In the genomic region with DNA sequence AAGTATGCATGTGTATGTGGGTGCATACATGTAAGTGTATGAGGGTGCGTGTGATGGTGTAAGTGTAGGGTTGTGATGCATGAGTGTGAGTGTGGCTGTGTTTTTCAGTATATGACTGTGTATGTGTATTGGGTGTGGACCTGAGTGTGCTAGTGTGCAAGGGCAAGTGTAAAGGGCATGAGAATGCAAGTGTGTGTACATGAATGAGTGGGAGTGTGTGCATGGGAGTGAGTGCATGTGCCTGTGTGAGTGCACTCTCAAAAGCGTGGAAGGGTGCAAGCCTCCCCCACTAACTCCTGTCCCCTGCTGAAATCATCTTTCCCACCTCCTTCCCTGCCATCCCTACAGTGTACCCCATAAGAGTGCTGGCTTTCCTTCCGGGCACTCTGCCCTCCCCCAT, we compare ENCODE assay signal across 1 cellular context.
TF ChIP-seq lines count a peak whose summit lies in the region.

No MANE protein-coding gene starts in this region.

TF ChIP-seq in H1, 55 proteins besides CTCF, POLR2A, EP300 and RAD21:
- no peak for TF ChIP-seq TEAD4 (IDR thresholded peaks at IDR 0.05; ENCODE audit: low read depth, low read length)
